Comparison of ENCODE assay signal across 10 cellular contexts in genomic region chr22:37898441-37899181, GRCh38. TPM values are rescaled to one million over a fixed set of nuclear protein-coding genes. Genes with fewer than 3 reads are reported as not detected.
DNase-seq lines count a peak whose midpoint lies in the region; ATAC-seq and TF ChIP-seq lines count a peak whose summit lies in the region.
"Had no signal": no experiment of that assay in that cellular context is flagged by ENCODE, and none has a peak within 500 bp of the region (broad histone marks: within the 10 kb centered on the region; RNA-seq: fewer than 3 reads in every experiment).

No MANE protein-coding gene starts in this region.

- H3K9me3 ChIP-seq in neuronal stem cell (replicated peaks in 1 of 2; ENCODE audit: control insufficient read depth in 2 of 2, insufficient read depth in 1 of 2, low read depth in 1 of 2, low read length in 2 of 2): no peaks in the 10 kb centered on the region
- H3K9me3 ChIP-seq: ascending aorta had no signal

- no peak overlapping the region for H2AFZ ChIP-seq in neuronal stem cell (ENCODE audit: low read length)

- no peak overlapping the region for H3K14ac ChIP-seq in neuronal stem cell (ENCODE audit: low read length)

- H3K9me3 Mint-ChIP-seq in CD14-positive monocyte: no peaks in the 10 kb centered on the region

- no peak overlapping the region for H3K4me3 ChIP-seq in AG10803 (ENCODE audit: low read length)
- no peak overlapping the region for H3K4me3 ChIP-seq in neuronal stem cell (ENCODE audit: low read length in 2 of 2)
- H3K4me3 ChIP-seq: ascending aorta had no signal

- H3K36me3 ChIP-seq in neuronal stem cell (replicated peaks in 1 of 2; ENCODE audit: control insufficient read depth in 2 of 2, insufficient read depth in 2 of 2, low read length in 2 of 2): no peaks in the 10 kb centered on the region
- H3K36me3 ChIP-seq: ascending aorta had no signal

- H3K27ac Mint-ChIP-seq in CD14-positive monocyte: peak overlapping the region in 2 of 7 donors; percentile 25 to 41

- no peak overlapping the region for H2BK12ac ChIP-seq in neuronal stem cell (ENCODE audit: low read length)

- H4K91ac ChIP-seq in neuronal stem cell (ENCODE audit: low read depth, low read length, poor library complexity): no peak overlapping the region

- TF ChIP-seq POLR2A in erythroblast (IDR thresholded peaks at IDR 0.05; ENCODE audit: low read length): no peak

- no peak for ATAC-seq in GM21737 (IDR thresholded peaks at IDR 0.05; ENCODE audit: unreplicated experiment)

- TF ChIP-seq CTCF in AG10803 (conservative IDR thresholded peaks at IDR 0.05; ENCODE audit: low read length) (no peak), GM13977 (IDR thresholded peaks at IDR 0.05; ENCODE audit: extremely low read depth, insufficient read depth, missing control alignments) (no peak), CD14-positive monocyte (IDR thresholded peaks at IDR 0.05) (no peak)

- H3K27me3 ChIP-seq in neuronal stem cell (ENCODE audit: control insufficient read depth in 3 of 3, insufficient read depth in 3 of 3, low read depth in 1 of 3, low read length in 3 of 3): no peaks in the 10 kb centered on the region
- H3K27me3 ChIP-seq: ascending aorta had no signal

- no peak overlapping the region for H4K8ac ChIP-seq in neuronal stem cell (ENCODE audit: low read depth, low read length)

- H2BK5ac ChIP-seq in neuronal stem cell (ENCODE audit: low read length): peak overlapping the region; percentile 93

- H3K18ac ChIP-seq in neuronal stem cell (ENCODE audit: low read length): peak overlapping the region; percentile 92

- peak overlapping the region; percentile 39 for H3K9ac ChIP-seq in neuronal stem cell (ENCODE audit: low read depth, low read length, poor library complexity)

- no peak overlapping the region for H3K4me3 Mint-ChIP-seq in CD14-positive monocyte

- H2AK5ac ChIP-seq in neuronal stem cell (ENCODE audit: low read depth, low read length): peak overlapping the region; percentile 79

- no CpG with 5 or more reads among the region's 9 CpGs for WGBS in neuronal stem cell (ENCODE audit: extremely low coverage in 2 of 2, insufficient read length in 2 of 2, insufficient replicate concordance in 1 of 2), 2 donors

- H3K36me3 Mint-ChIP-seq in CD14-positive monocyte: peaks cover 0 to 2% of the 10 kb centered on the region in 2 donors

- peaks cover 24% of the 10 kb centered on the region for H3K4me1 Mint-ChIP-seq in CD14-positive monocyte

- H3K23ac ChIP-seq in neuronal stem cell (ENCODE audit: low read depth, low read length, poor library complexity): no peak overlapping the region

- H3K4me2 ChIP-seq in neuronal stem cell (ENCODE audit: insufficient read depth, low read length, poor library complexity, severe bottlenecking): no peak overlapping the region

- in situ Hi-C loops in GM13977 (cut with MboI; ENCODE audit: low pct_unique_long_range_greater_than_20kb, low sequenced_read_pairs, unreplicated experiment): no loop called here

- H3K27ac ChIP-seq in neuronal stem cell (replicated peaks; ENCODE audit: low read length): no peak overlapping the region
- H3K27ac ChIP-seq: ascending aorta had no signal

- H2BK120ac ChIP-seq in neuronal stem cell (ENCODE audit: low read depth, low read length): peak overlapping the region; percentile 34

- H3K27me3 Mint-ChIP-seq in CD14-positive monocyte (ENCODE audit: low read depth in 3 of 3): peaks cover 0 to 5% (median 3%) of the 10 kb centered on the region in 3 donors

- H3K4ac ChIP-seq in neuronal stem cell (ENCODE audit: low read length): no peak overlapping the region

- H3K79me1 ChIP-seq in neuronal stem cell (ENCODE audit: low read depth, low read length): no peaks in the 10 kb centered on the region

- intact Hi-C loops in CD14-positive monocyte (cut with micrococcal nuclease): no loop called here

- peaks cover 23 to 32% of the 10 kb centered on the region in 2 donors for H3K4me1 ChIP-seq in neuronal stem cell (ENCODE audit: control insufficient read depth in 2 of 2, insufficient read depth in 1 of 2, low read depth in 1 of 2, low read length in 2 of 2)

- peak; percentile 18 for DNase-seq in AG10803 (ENCODE audit: low read depth)
- peak; percentile 62 for DNase-seq in M059J (ENCODE audit: low read depth)
- peak; percentile 34 to 46 for DNase-seq in erythroblast (lab: John Stamatoyannopoulos, UW)
- DNase-seq in neuronal stem cell (ENCODE audit: low spot score): no peak
- DNase-seq in GM13977 (ENCODE audit: low spot score): no peak
- no peak for DNase-seq in stimulated activated naive CD4-positive, alpha-beta T cell (lab: John Stamatoyannopoulos, UW)
- no peak for DNase-seq in CD14-positive monocyte (ENCODE audit: low spot score)
- DNase-seq: T-helper 9 cell had no signal

- peak overlapping the region; percentile 99 for H2BK15ac ChIP-seq in neuronal stem cell (ENCODE audit: low read length)

RNA-seq across cellular contexts. Expression of gene MICALL1, which starts 7.5 kb away (rescaled TPM):
- 7.1 and 13.7 TPM in 2 replicates for total RNA-seq in M059J (2014; rRNA removed; shearing (Covaris generic))
- polyA plus RNA-seq in neuronal stem cell (2013, experiment 1 of 2): 12.2 TPM
- polyA plus RNA-seq in neuronal stem cell (2013, experiment 2 of 2): 12.4 TPM
- 1 to 10 TPM in 1 of 2 donors, under 1 TPM in 1; 0.51 to 1.3 TPM for polyA plus RNA-seq in CD14-positive monocyte

RNA-seq across cellular contexts. Expression of gene EIF3L, which starts 49.4 kb away (rescaled TPM):
- total RNA-seq in M059J (2014; rRNA removed; shearing (Covaris generic)): 136 and 156 TPM in 2 replicates
- polyA plus RNA-seq in neuronal stem cell (2013, experiment 1 of 2): 1,054 TPM
- 1,005 TPM for polyA plus RNA-seq in neuronal stem cell (2013, experiment 2 of 2)
- polyA plus RNA-seq in CD14-positive monocyte: 100 to 1,000 TPM; 209 to 246 TPM

RNA-seq across cellular contexts. Expression of gene ANKRD54, which starts 54.5 kb away (rescaled TPM):
- 17.0 and 20.6 TPM in 2 replicates for total RNA-seq in M059J (2014; rRNA removed; shearing (Covaris generic))
- polyA plus RNA-seq in neuronal stem cell (2013, experiment 1 of 2): 14.6 TPM
- 14.0 TPM for polyA plus RNA-seq in neuronal stem cell (2013, experiment 2 of 2)
- polyA plus RNA-seq in CD14-positive monocyte: 1 to 10 TPM; 7.4 to 9.5 TPM

RNA-seq across cellular contexts. Expression of gene C22orf23, which starts 54.8 kb away (rescaled TPM):
- 0.05 and 0.22 TPM in 2 replicates for total RNA-seq in M059J (2014; rRNA removed; shearing (Covaris generic))
- 1.3 TPM for polyA plus RNA-seq in neuronal stem cell (2013, experiment 1 of 2)
- polyA plus RNA-seq in neuronal stem cell (2013, experiment 2 of 2): 1.1 TPM
- not detected for polyA plus RNA-seq in CD14-positive monocyte
- total RNA-seq: ascending aorta had no signal

RNA-seq across cellular contexts. Expression of gene POLR2F, which starts 54.9 kb away (rescaled TPM):
- total RNA-seq in M059J (2014; rRNA removed; shearing (Covaris generic)): 77.2 and 91.6 TPM in 2 replicates
- 108 TPM for polyA plus RNA-seq in neuronal stem cell (2013, experiment 1 of 2)
- 103 TPM for polyA plus RNA-seq in neuronal stem cell (2013, experiment 2 of 2)
- 100 to 1,000 TPM; 143 to 182 TPM for polyA plus RNA-seq in CD14-positive monocyte

Comparison
In these comparisons a context has a peak if more than half of its experiments do, and no peak if none do; other contexts are left out.
1. DNase-seq: peak in AG10803 (single experiment), M059J (single experiment) and erythroblast (2 of 2); none in neuronal stem cell (single experiment), GM13977 (single experiment), stimulated activated naive CD4-positive, alpha-beta T cell (0 of 6) and CD14-positive monocyte (single experiment).